In genomic region chr3:45143673-45144670, GRCh38 we compare ENCODE assay signal across 11 cellular contexts. TPM values are rescaled to one million over a fixed set of nuclear protein-coding genes. Genes with fewer than 3 reads are reported as not detected.
DNase-seq lines count a peak whose midpoint lies in the region; ATAC-seq lines count a peak whose summit lies in the region.
"Had no signal": no experiment of that assay in that cellular context is flagged by ENCODE, and none has a peak within 500 bp of the region (broad histone marks: within the 10 kb centered on the region; RNA-seq: fewer than 3 reads in every experiment).

No MANE protein-coding gene starts in this region.

- peak overlapping the region; percentile 40 to 45 for H3K27ac ChIP-seq in esophagus (ENCODE audit: low read depth in 2 of 2, low read length in 1 of 2)
- H3K27ac ChIP-seq: uterus had no signal

- H3K9me3 Mint-ChIP-seq in T-helper 2 cell treated with Interferon-gamma antibody and Interleukin-4, amounts not matched to agents 5 μg/mL and 100 μg/mL, for 36 hours = peaks cover under 1% of the 10 kb centered on the region
- no peaks in the 10 kb centered on the region for H3K9me3 Mint-ChIP-seq in stimulated activated memory B cell treated with anti-CD40 and anti-IgM and Interleukin-4, amounts not matched to agents 10 μg/mL and 1 μg/mL and 100 μg/mL, for 72 hours
- H3K9me3 Mint-ChIP-seq in activated T-cell treated with anti-CD3 and anti-CD28 coated beads, Interleukin-2, amount 50 U/mL, for 4 hours = no peaks in the 10 kb centered on the region

- H3K27me3 ChIP-seq in esophagus (ENCODE audit: control insufficient read depth in 1 of 2, insufficient read depth in 2 of 2, low read length in 2 of 2) = no peaks in the 10 kb centered on the region
- H3K27me3 ChIP-seq: body of pancreas, uterus had no signal

- peak overlapping the region; percentile 45 for H3K27ac Mint-ChIP-seq in T-helper 2 cell treated with Interferon-gamma antibody and Interleukin-4, amounts not matched to agents 5 μg/mL and 100 μg/mL, for 36 hours
- H3K27ac Mint-ChIP-seq in stimulated activated memory B cell treated with anti-CD40 and anti-IgM and Interleukin-4, amounts not matched to agents 10 μg/mL and 1 μg/mL and 100 μg/mL, for 72 hours = no peak overlapping the region

- peaks cover 44% of the 10 kb centered on the region for H3K27me3 Mint-ChIP-seq in T-helper 2 cell treated with Interferon-gamma antibody and Interleukin-4, amounts not matched to agents 5 μg/mL and 100 μg/mL, for 36 hours (ENCODE audit: low read depth)
- H3K27me3 Mint-ChIP-seq in stimulated activated memory B cell treated with anti-CD40 and anti-IgM and Interleukin-4, amounts not matched to agents 10 μg/mL and 1 μg/mL and 100 μg/mL, for 72 hours = peaks cover 58% of the 10 kb centered on the region
- H3K27me3 Mint-ChIP-seq in activated T-cell treated with anti-CD3 and anti-CD28 coated beads, Interleukin-2, amount 50 U/mL, for 4 hours (ENCODE audit: low read depth) = peaks cover 57% of the 10 kb centered on the region

- no peak for ATAC-seq in stimulated activated memory B cell treated with anti-CD40 and anti-IgM and Interleukin-4, amounts not matched to agents 10 μg/mL and 1 μg/mL and 100 μg/mL, for 72 hours
- ATAC-seq in GM18870 (IDR thresholded peaks at IDR 0.05; ENCODE audit: unreplicated experiment) = no peak
- no peak for ATAC-seq in activated T-cell treated with anti-CD3 and anti-CD28 coated beads, Interleukin-2, amount 50 U/mL, for 4 hours
- ATAC-seq: body of pancreas had no signal

- H3K4me1 Mint-ChIP-seq in T-helper 2 cell treated with Interferon-gamma antibody and Interleukin-4, amounts not matched to agents 5 μg/mL and 100 μg/mL, for 36 hours (ENCODE audit: low read depth) = peaks cover 33% of the 10 kb centered on the region
- peaks cover 28% of the 10 kb centered on the region for H3K4me1 Mint-ChIP-seq in stimulated activated memory B cell treated with anti-CD40 and anti-IgM and Interleukin-4, amounts not matched to agents 10 μg/mL and 1 μg/mL and 100 μg/mL, for 72 hours
- peaks cover 10% of the 10 kb centered on the region for H3K4me1 Mint-ChIP-seq in activated T-cell treated with anti-CD3 and anti-CD28 coated beads, Interleukin-2, amount 50 U/mL, for 4 hours (ENCODE audit: low read depth)

- DNase-seq in T-helper 2 cell treated with Interferon-gamma antibody and Interleukin-4, amounts not matched to agents 5 μg/mL and 100 μg/mL, for 36 hours (ENCODE audit: low spot score) = no peak
- DNase-seq in T-helper 2 cell (no peak), NCI-H226 (peak; percentile 61), amniotic stem cell (lab: John Stamatoyannopoulos, UW) (no peak)
- no peak for DNase-seq in activated T-cell treated with anti-CD3 and anti-CD28 coated beads, Interleukin-2, amount 50 U/mL, for 4 hours
- DNase-seq: stimulated activated CD4-positive, alpha-beta T cell treated with anti-CD3 and anti-CD28 coated beads, Interleukin-15, amount 100 ng/mL, for 24 hours; uterus had no signal

- no peaks in the 10 kb centered on the region for H3K9me3 ChIP-seq in esophagus (ENCODE audit: control insufficient read depth in 2 of 2, insufficient read depth in 1 of 2, low read depth in 1 of 2, low read length in 1 of 2)
- H3K9me3 ChIP-seq: body of pancreas, uterus had no signal

- H3K4me3 ChIP-seq in esophagus (ENCODE audit: low read depth in 1 of 2, low read length in 2 of 2) = peak overlapping the region in 1 of 2 donors; percentile 84
- H3K4me3 ChIP-seq: body of pancreas, uterus had no signal

- H3K4me3 Mint-ChIP-seq in T-helper 2 cell treated with Interferon-gamma antibody and Interleukin-4, amounts not matched to agents 5 μg/mL and 100 μg/mL, for 36 hours = peak overlapping the region; percentile 91
- peak overlapping the region; percentile 18 for H3K4me3 Mint-ChIP-seq in stimulated activated memory B cell treated with anti-CD40 and anti-IgM and Interleukin-4, amounts not matched to agents 10 μg/mL and 1 μg/mL and 100 μg/mL, for 72 hours
- no peak overlapping the region for H3K4me3 Mint-ChIP-seq in activated T-cell treated with anti-CD3 and anti-CD28 coated beads, Interleukin-2, amount 50 U/mL, for 4 hours

- 68 to 70% methylated on average over 6 of the region's 6 CpGs for WGBS in esophagus, 2 donors

- H3K36me3 Mint-ChIP-seq in T-helper 2 cell treated with Interferon-gamma antibody and Interleukin-4, amounts not matched to agents 5 μg/mL and 100 μg/mL, for 36 hours (ENCODE audit: low read depth) = peaks cover 14% of the 10 kb centered on the region
- no peaks in the 10 kb centered on the region for H3K36me3 Mint-ChIP-seq in stimulated activated memory B cell treated with anti-CD40 and anti-IgM and Interleukin-4, amounts not matched to agents 10 μg/mL and 1 μg/mL and 100 μg/mL, for 72 hours
- no peaks in the 10 kb centered on the region for H3K36me3 Mint-ChIP-seq in activated T-cell treated with anti-CD3 and anti-CD28 coated beads, Interleukin-2, amount 50 U/mL, for 4 hours (ENCODE audit: insufficient read depth)

- no peaks in the 10 kb centered on the region for H3K36me3 ChIP-seq in esophagus (ENCODE audit: control insufficient read depth in 2 of 2, insufficient read depth in 2 of 2, low read length in 1 of 2)
- H3K36me3 ChIP-seq: uterus had no signal

- peaks cover 0 to 20% of the 10 kb centered on the region in 2 donors for H3K4me1 ChIP-seq in esophagus (ENCODE audit: control insufficient read depth in 2 of 2, insufficient read depth in 2 of 2, low read length in 1 of 2)

RNA-seq across cellular contexts. Expression of gene CDCP1, which starts 2.2 kb away (rescaled TPM):
- 10 to 100 TPM; 21.0 to 24.3 TPM for polyA plus RNA-seq in esophagus
- 1 to 10 TPM in 2 of 3 donors, under 1 TPM in 1; 0.63 to 2.3 (median 1.0) TPM for total RNA-seq in activated T-cell treated with anti-CD3 and anti-CD28 coated beads, Interleukin-2, amount 50 U/mL, for 4 hours
